In the genomic region with DNA sequence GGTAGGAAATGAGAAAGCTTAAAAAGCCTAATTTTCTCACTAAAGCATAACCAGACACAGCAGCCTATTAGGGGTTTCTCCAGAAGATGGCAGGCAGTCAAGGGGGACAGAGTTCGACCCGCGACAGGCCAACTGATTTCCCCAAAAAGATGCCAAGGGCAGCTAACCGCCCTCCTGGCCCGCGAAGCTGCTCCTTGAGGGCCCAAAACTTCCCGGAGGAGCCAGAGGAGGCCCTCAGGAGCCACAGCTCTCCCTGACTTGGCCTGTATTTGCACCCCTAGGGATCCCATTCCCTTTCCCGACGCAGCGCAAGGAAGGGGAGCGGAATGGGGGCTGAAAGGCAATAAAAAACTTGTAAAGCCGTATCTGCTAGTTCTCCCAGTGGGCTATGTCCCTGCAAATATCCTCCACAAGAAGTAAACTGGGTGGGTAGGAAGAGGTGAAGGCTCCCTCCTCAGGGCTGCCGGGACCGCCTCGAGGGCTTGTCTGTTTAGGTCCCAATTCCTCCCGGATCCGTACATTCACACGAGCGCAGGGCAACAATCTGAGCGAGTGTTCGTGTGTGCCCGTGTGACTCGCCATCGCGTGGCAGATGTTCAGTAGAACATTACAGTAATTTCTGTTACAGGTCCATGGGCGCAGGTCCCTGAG, we compare ENCODE assay signal across 8 cellular contexts. TPM values are rescaled to one million over a fixed set of nuclear protein-coding genes. Genes with fewer than 3 reads are reported as not detected.
A peak's percentile ranks its signal among the peaks of the same experiment; 100 is the strongest.
DNase-seq lines count a peak whose midpoint lies in the region; ATAC-seq and TF ChIP-seq lines count a peak whose summit lies in the region.

No MANE protein-coding gene starts in this region.

- intact Hi-C loops in uterus (cut with DNase I; ENCODE audit: low total_unique reads): no loop called here

- H3K18ac ChIP-seq in mesenchymal stem cell (ENCODE audit: low read depth in 1 of 2, low read length in 2 of 2): peak overlapping the region; percentile 91 to 93

- peaks cover 23% of the 10 kb centered on the region for H3K36me3 Mint-ChIP-seq in central memory CD8-positive, alpha-beta T cell (ENCODE audit: insufficient read depth)

- H4K8ac ChIP-seq in mesenchymal stem cell (ENCODE audit: low read length): peak overlapping the region; percentile 98

- H3K9me3 ChIP-seq in AG04450 (ENCODE audit: control insufficient read depth, insufficient read depth, low read length) (no peaks in the 10 kb centered on the region; the same call in 1 of the 2 replicates), Karpas-422 (ENCODE audit: low read length) (no peaks in the 10 kb centered on the region), mesenchymal stem cell (ENCODE audit: control insufficient read depth, low read length) (no peaks in the 10 kb centered on the region), uterus (no peaks in the 10 kb centered on the region)

- H3K14ac ChIP-seq in mesenchymal stem cell (ENCODE audit: low read length in 2 of 2): peak overlapping the region in 1 of 2 experiments; percentile 81

- peaks cover 52% of the 10 kb centered on the region for H3K4me1 Mint-ChIP-seq in central memory CD8-positive, alpha-beta T cell

- H3K4me2 ChIP-seq in Karpas-422 (ENCODE audit: low read depth, low read length, poor library complexity, severe bottlenecking) (peak overlapping the region; percentile 96), mesenchymal stem cell (ENCODE audit: low read length, poor library complexity, severe bottlenecking) (peak overlapping the region; percentile 83)

- H3K27me3 ChIP-seq in AG04450 (ENCODE audit: control insufficient read depth, insufficient read depth, low read length) (no peaks in the 10 kb centered on the region), Karpas-422 (ENCODE audit: low read length) (no peaks in the 10 kb centered on the region), mesenchymal stem cell (ENCODE audit: control insufficient read depth in 1 of 2, insufficient read depth in 1 of 2, low read length in 2 of 2) (peaks cover 10 to 12% of the 10 kb centered on the region in 2 experiments), uterus (no peaks in the 10 kb centered on the region)

- H2BK5ac ChIP-seq in mesenchymal stem cell (ENCODE audit: low read depth, low read length, poor library complexity, severe bottlenecking): no peak overlapping the region

- peak overlapping the region; percentile 79 for H3K9ac ChIP-seq in Karpas-422 (ENCODE audit: low read length)
- H3K9ac ChIP-seq in mesenchymal stem cell (ENCODE audit: low read length): peak overlapping the region; percentile 95

- H3K4me1 ChIP-seq in Karpas-422 (ENCODE audit: low read length): peaks cover 77% of the 10 kb centered on the region
- H3K4me1 ChIP-seq in mesenchymal stem cell (ENCODE audit: control insufficient read depth, insufficient read depth, low read depth, low read length): peaks cover 18% of the 10 kb centered on the region
- peaks cover 0 to 5% of the 10 kb centered on the region in 2 donors for H3K4me1 ChIP-seq in uterus

- H3K9me2 ChIP-seq in Karpas-422 (replicated peaks; ENCODE audit: insufficient read depth, low read length): no peaks in the 10 kb centered on the region

- POLR2A ChIA-PET in AG04450 (lab: Yijun Ruan, JAX): interaction anchor here (0.6 to 3.3 kb wide), 14 partner anchors 11 to 774 kb away, joined by 3 to 33 read pairs (median 4); a partner anchor contains a TSS

- TF ChIP-seq CTCF in AG04450 (IDR thresholded peaks at IDR 0.05; ENCODE audit: low read depth, low read length): no peak
- TF ChIP-seq CTCF in uterus (IDR thresholded peaks at IDR 0.05): peak in 1 of 4 experiments; percentile 5

- peak; percentile 0 for ATAC-seq in GM19043 (IDR thresholded peaks at IDR 0.05; ENCODE audit: low read depth, unreplicated experiment)
- no peak for ATAC-seq in central memory CD8-positive, alpha-beta T cell (replicated peaks; ENCODE audit: extremely low read depth, poor library complexity, severe bottlenecking)
- no peak for ATAC-seq in GM21515 (IDR thresholded peaks at IDR 0.05; ENCODE audit: unreplicated experiment)

- peak overlapping the region; percentile 93 for H4K91ac ChIP-seq in mesenchymal stem cell (ENCODE audit: low read length)

- no peak overlapping the region for H2BK12ac ChIP-seq in mesenchymal stem cell (ENCODE audit: low read length in 2 of 2)

- 17% methylated on average over 26 of the region's 26 CpGs for WGBS in mesenchymal stem cell

- H3K4me3 ChIP-seq in AG04450 (ENCODE audit: low read depth, low read length): peak overlapping the region; percentile 96
- peak overlapping the region; percentile 72 for H3K4me3 ChIP-seq in Karpas-422 (ENCODE audit: low read length)
- H3K4me3 ChIP-seq in mesenchymal stem cell (ENCODE audit: insufficient read depth in 1 of 2, low read depth in 1 of 2, low read length in 2 of 2): peak overlapping the region; percentile 89 to 95
- peak overlapping the region; percentile 70 to 98 for H3K4me3 ChIP-seq in uterus

- DNase-seq in AG04450 (ENCODE audit: low read depth, low spot score): no peak
- peak; percentile 59 for DNase-seq in Karpas-422
- DNase-seq in central memory CD8-positive, alpha-beta T cell (ENCODE audit: low spot score in 2 of 2): no peak
- no peak for DNase-seq in mesenchymal stem cell
- no peak for DNase-seq in uterus
- DNase-seq in NCI-H748 treated with DMSO at 0.1 percent for 48 hours (lab: John Stamatoyannopoulos, UW): no peak

- peak overlapping the region; percentile 30; the same call in 1 of the 2 replicates for H2AFZ ChIP-seq in Karpas-422 (ENCODE audit: low read length)
- H2AFZ ChIP-seq in mesenchymal stem cell (ENCODE audit: low read depth, low read length): peak overlapping the region; percentile 60

- H3K27me3 Mint-ChIP-seq in central memory CD8-positive, alpha-beta T cell: no peaks in the 10 kb centered on the region

- peaks cover 25% of the 10 kb centered on the region for H3K79me2 ChIP-seq in Karpas-422 (ENCODE audit: low read length)

- H3K4me3 Mint-ChIP-seq in central memory CD8-positive, alpha-beta T cell: peak overlapping the region; percentile 91

- H3K4ac ChIP-seq in mesenchymal stem cell (ENCODE audit: low read depth in 1 of 2, low read length in 2 of 2): peak overlapping the region; percentile 68 to 92

- H3K27ac ChIP-seq in AG04450 (ENCODE audit: low read depth, low read length): peak overlapping the region; percentile 97
- peak overlapping the region; percentile 5; the same call in 1 of the 2 replicates for H3K27ac ChIP-seq in Karpas-422 (ENCODE audit: low read length)
- peak overlapping the region; percentile 61 for H3K27ac ChIP-seq in mesenchymal stem cell (ENCODE audit: low read length, poor library complexity, severe bottlenecking)
- peak overlapping the region; percentile 95 to 97 for H3K27ac ChIP-seq in uterus

- CTCF ChIA-PET in AG04450 (lab: Charles Lee): interaction anchor here (1.1 to 1.6 kb wide), 3 partner anchors 33 to 147 kb away, joined by 3 to 5 read pairs (median 5); no protein-coding TSS in a partner anchor

- no peak overlapping the region for H2BK120ac ChIP-seq in mesenchymal stem cell (ENCODE audit: low read depth, low read length)

- TF ChIP-seq POLR2A in uterus (IDR thresholded peaks at IDR 0.05): no peak

- H3K27ac Mint-ChIP-seq in central memory CD8-positive, alpha-beta T cell (ENCODE audit: low read depth): peak overlapping the region; percentile 99

- H4K20me1 ChIP-seq in Karpas-422 (ENCODE audit: insufficient read depth, low read depth, low read length): peaks cover 4% of the 10 kb centered on the region; the same call in 1 of the 2 replicates

- peaks cover 17% of the 10 kb centered on the region for H3K79me1 ChIP-seq in mesenchymal stem cell (replicated peaks; ENCODE audit: low read length, poor library complexity, severe bottlenecking)

- H2AK5ac ChIP-seq in mesenchymal stem cell (ENCODE audit: low read length, severe bottlenecking): peak overlapping the region; percentile 21

- no peak overlapping the region for H3K23ac ChIP-seq in mesenchymal stem cell (ENCODE audit: low read length in 2 of 2)

- peak overlapping the region; percentile 70 for H2BK15ac ChIP-seq in mesenchymal stem cell (ENCODE audit: low read depth, poor library complexity, severe bottlenecking)

- H3K36me3 ChIP-seq in Karpas-422 (ENCODE audit: insufficient read depth, low read length) (no peaks in the 10 kb centered on the region), mesenchymal stem cell (ENCODE audit: control insufficient read depth in 1 of 2, insufficient read depth in 2 of 2, low read depth in 1 of 2, low read length in 2 of 2) (peaks cover 16 to 22% of the 10 kb centered on the region in 2 experiments), uterus (no peaks in the 10 kb centered on the region)

- H3K9me3 Mint-ChIP-seq in central memory CD8-positive, alpha-beta T cell: no peaks in the 10 kb centered on the region

RNA-seq across cellular contexts. Expression of a gene that starts 0.8 kb away (rescaled TPM):
- polyA plus RNA-seq in AG04450 (2011; rRNA removed): 96.1 and 103 TPM in 2 replicates
- 68.1 and 82.0 TPM in 2 replicates for polyA minus RNA-seq in AG04450 (2011; rRNA and poly(A)+ RNA removed)
- 38.2 and 57.3 TPM in 2 replicates for total RNA-seq in Karpas-422 (2014; rRNA removed; shearing (Covaris generic); ENCODE audit: low replicate concordance)
- 154 TPM for polyA plus RNA-seq in mesenchymal stem cell (2013, experiment 1 of 2)
- 167 TPM for polyA plus RNA-seq in mesenchymal stem cell (2013, experiment 2 of 2)
- 10 to 100 TPM; 17.2 to 69.0 (median 55.1) TPM for total RNA-seq in uterus

Comparison
In these comparisons a context has a peak if more than half of its experiments do, and no peak if none do; other contexts are left out.
1. H3K27ac ChIP-seq: peak in every context shown above with its lines; median percentile 97 in AG04450; 96 in uterus; 61 in mesenchymal stem cell; 5 in Karpas-422.